ENCODE assay signal across 6 cellular contexts in genomic region chr13:83423361-83423760, GRCh38.
"Had no signal": no experiment of that assay in that cellular context is flagged by ENCODE, and none has a peak within 500 bp of the region (broad histone marks: within the 10 kb centered on the region; RNA-seq: fewer than 3 reads in every experiment).

No MANE protein-coding gene starts in this region.

- ATAC-seq: GM23338, HepG2 had no signal

- H3K4me3 Mint-ChIP-seq: GM23338, H9, IgD-negative memory B cell had no signal

- DNase-seq: H9, HCEC 1CT, KBM-7 had no signal

- H3K27ac Mint-ChIP-seq: GM23338, H9, IgD-negative memory B cell had no signal

- H3K36me3 Mint-ChIP-seq: IgD-negative memory B cell had no signal

- H3K4me1 Mint-ChIP-seq: IgD-negative memory B cell had no signal

- H3K27me3 Mint-ChIP-seq: IgD-negative memory B cell had no signal
